In genomic region chr2:19048593-19049264, GRCh38 we compare ENCODE assay signal across 1 cellular context.
TF ChIP-seq lines count a peak whose summit lies in the region.

No MANE protein-coding gene starts in this region.

TF ChIP-seq in HepG2, 621 proteins besides CTCF, POLR2A, EP300 and RAD21 (continued from another document):
- TF ChIP-seq POGK (CRISPR knock-in tag; conservative IDR thresholded peaks at IDR 0.05): 0 out of 2 replicates have a peak, but pooled peaks have one; percentile 36
- TF ChIP-seq AHDC1 (CRISPR knock-in tag; IDR thresholded peaks at IDR 0.05; ENCODE audit: borderline replicate concordance): peak; percentile 75; the same call in 1 of the 2 replicates
- peak; percentile 61; the same call in 1 of the 2 replicates for TF ChIP-seq TARDBP (CRISPR knock-in tag; IDR thresholded peaks at IDR 0.05)
- no peak for TF ChIP-seq DPF2 (CRISPR knock-in tag; IDR thresholded peaks at IDR 0.05; ENCODE audit: borderline replicate concordance, low read depth)
- no peak for TF ChIP-seq ZNF839 (CRISPR knock-in tag; IDR thresholded peaks at IDR 0.05; ENCODE audit: borderline replicate concordance)
- no peak for TF ChIP-seq YEATS2 (CRISPR knock-in tag; IDR thresholded peaks at IDR 0.05; ENCODE audit: borderline replicate concordance)
- no peak for TF ChIP-seq THYN1 (CRISPR knock-in tag; IDR thresholded peaks at IDR 0.05; ENCODE audit: borderline replicate concordance, low read depth)
- TF ChIP-seq PRMT3 (CRISPR knock-in tag; IDR thresholded peaks at IDR 0.05; ENCODE audit: borderline replicate concordance, low read depth): no peak
- no peak for TF ChIP-seq MAFF (IDR thresholded peaks at IDR 0.05; ENCODE audit: low read depth, low read length)
